Comparison of ENCODE assay signal across 10 cellular contexts in genomic region chr12:124747426-124748161, GRCh38.
DNase-seq lines count a peak whose midpoint lies in the region; ATAC-seq and TF ChIP-seq lines count a peak whose summit lies in the region.
"Had no signal": no experiment of that assay in that cellular context is flagged by ENCODE, and none has a peak within 500 bp of the region (broad histone marks: within the 10 kb centered on the region; RNA-seq: fewer than 3 reads in every experiment).

No MANE protein-coding gene starts in this region.

- H3K27ac ChIP-seq in HEK293 (ENCODE audit: extremely low read depth, low read depth, low read length) (no peak overlapping the region), WERI-Rb-1 (no peak overlapping the region), prostate gland (peak overlapping the region in 1 of 2 donors; percentile 78), left ventricle myocardium inferior (replicated peaks) (no peak overlapping the region)

- H3K9me3 ChIP-seq in HEK293 (ENCODE audit: control insufficient read depth, insufficient read depth, low read depth, low read length) (no peaks in the 10 kb centered on the region), WERI-Rb-1 (ENCODE audit: severe bottlenecking) (peaks cover under 1% of the 10 kb centered on the region), prostate gland (no peaks in the 10 kb centered on the region), left ventricle myocardium inferior (replicated peaks) (no peaks in the 10 kb centered on the region)
- H3K9me3 ChIP-seq: Caco-2, esophagus squamous epithelium had no signal

- TF ChIP-seq POLR2A in prostate gland (IDR thresholded peaks at IDR 0.05) = no peak

- POLR2A ChIA-PET in HEK293 (lab: Yijun Ruan, JAX) = no interaction called here

- no peak for ATAC-seq in GM18502 (IDR thresholded peaks at IDR 0.05; ENCODE audit: poor library complexity, unreplicated experiment)

- H3K27me3 ChIP-seq in WERI-Rb-1 (ENCODE audit: insufficient read depth, low read depth, severe bottlenecking) = no peaks in the 10 kb centered on the region
- H3K27me3 ChIP-seq in prostate gland (replicated peaks; ENCODE audit: insufficient read depth) = no peaks in the 10 kb centered on the region
- H3K27me3 ChIP-seq in left ventricle myocardium inferior (ENCODE audit: low read depth) = no peaks in the 10 kb centered on the region

- 86% methylated on average over 15 of the region's 15 CpGs for WGBS in prostate gland

- CTCF ChIA-PET in HEK293 (lab: Yijun Ruan, JAX) = interaction anchor here (1.5 kb wide), 1 partner anchor 20 kb away, joined by 9 read pairs; no protein-coding TSS in a partner anchor

- H3K36me3 ChIP-seq in HEK293 (ENCODE audit: control insufficient read depth in 2 of 2, insufficient read depth in 1 of 2, low read length in 2 of 2) (no peaks in the 10 kb centered on the region), WERI-Rb-1 (no peaks in the 10 kb centered on the region), prostate gland (no peaks in the 10 kb centered on the region), left ventricle myocardium inferior (no peaks in the 10 kb centered on the region)
- H3K36me3 ChIP-seq: esophagus squamous epithelium had no signal

- DNase-seq in AG08395 (ENCODE audit: low spot score) (peak; percentile 87), WERI-Rb-1 (peak; percentile 24), kidney tubule cell (ENCODE audit: low spot score) (peak; percentile 99), prostate gland (ENCODE audit: low spot score) (no peak), head of caudate nucleus (no peak), left ventricle myocardium inferior (no peak)
- DNase-seq: esophagus squamous epithelium had no signal

- no peak for TF ChIP-seq CTCF in HEK293 (tag by site-specific recombination; IDR thresholded peaks at IDR 0.05)
- no peak for TF ChIP-seq CTCF in WERI-Rb-1 (IDR thresholded peaks at IDR 0.05; ENCODE audit: low read depth, low read length)
- no peak for TF ChIP-seq CTCF in prostate gland (IDR thresholded peaks at IDR 0.05)
- no peak for TF ChIP-seq CTCF in left ventricle myocardium inferior (IDR thresholded peaks at IDR 0.05; ENCODE audit: borderline replicate concordance)

- intact Hi-C loops in prostate gland (cut with DNase I) (loop anchor here (10.0 kb wide), 1 partner anchor 233 kb away; no protein-coding TSS in a partner anchor), head of caudate nucleus (cut with DNase I) (loop anchor here (5.0 kb wide), 2 partner anchors 85 to 180 kb away; partner anchors contain the start of gene NCOR2), left ventricle myocardium inferior (cut with micrococcal nuclease) (no loop called here)

- peaks cover 5% of the 10 kb centered on the region; the same call in 1 of the 2 replicates for H3K4me1 ChIP-seq in HEK293 (ENCODE audit: control insufficient read depth, insufficient read depth, low read length)
- H3K4me1 ChIP-seq in prostate gland (replicated peaks) = peaks cover 12% of the 10 kb centered on the region
- peaks cover 33% of the 10 kb centered on the region for H3K4me1 ChIP-seq in left ventricle myocardium inferior

- no peak overlapping the region for H3K4me3 ChIP-seq in HEK293 (ENCODE audit: low read depth, low read length)
- H3K4me3 ChIP-seq in WERI-Rb-1 (ENCODE audit: low read depth, low read length) = no peak overlapping the region
- no peak overlapping the region for H3K4me3 ChIP-seq in prostate gland
- no peak overlapping the region for H3K4me3 ChIP-seq in left ventricle myocardium inferior
- H3K4me3 ChIP-seq: esophagus squamous epithelium had no signal

TF ChIP-seq in HEK293, 187 proteins besides CTCF, POLR2A, EP300 and RAD21:
- TF ChIP-seq WT1 (tag by site-specific recombination; IDR thresholded peaks at IDR 0.05) = peak; percentile 67
- TF ChIP-seq, protein P1, sequence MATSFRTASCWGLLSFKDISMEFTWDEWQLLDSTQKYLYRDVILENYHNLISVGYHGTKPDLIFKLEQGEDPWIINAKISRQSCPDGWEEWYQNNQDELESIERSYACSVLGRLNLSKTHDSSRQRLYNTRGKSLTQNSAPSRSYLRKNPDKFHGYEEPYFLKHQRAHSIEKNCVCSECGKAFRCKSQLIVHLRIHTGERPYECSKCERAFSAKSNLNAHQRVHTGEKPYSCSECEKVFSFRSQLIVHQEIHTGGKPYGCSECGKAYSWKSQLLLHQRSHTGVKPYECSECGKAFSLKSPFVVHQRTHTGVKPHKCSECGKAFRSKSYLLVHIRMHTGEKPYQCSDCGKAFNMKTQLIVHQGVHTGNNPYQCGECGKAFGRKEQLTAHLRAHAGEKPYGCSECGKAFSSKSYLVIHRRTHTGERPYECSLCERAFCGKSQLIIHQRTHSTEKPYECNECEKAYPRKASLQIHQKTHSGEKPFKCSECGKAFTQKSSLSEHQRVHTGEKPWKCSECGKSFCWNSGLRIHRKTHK (tag by site-specific recombination; IDR thresholded peaks at IDR 0.05) = 0 out of 2 replicates have a peak, but pooled peaks have one; percentile 1
- 0 out of 2 replicates have a peak, but pooled peaks have one; percentile 9 for TF ChIP-seq SP7 (tag by site-specific recombination; IDR thresholded peaks at IDR 0.05)
- TF ChIP-seq, protein P2, sequence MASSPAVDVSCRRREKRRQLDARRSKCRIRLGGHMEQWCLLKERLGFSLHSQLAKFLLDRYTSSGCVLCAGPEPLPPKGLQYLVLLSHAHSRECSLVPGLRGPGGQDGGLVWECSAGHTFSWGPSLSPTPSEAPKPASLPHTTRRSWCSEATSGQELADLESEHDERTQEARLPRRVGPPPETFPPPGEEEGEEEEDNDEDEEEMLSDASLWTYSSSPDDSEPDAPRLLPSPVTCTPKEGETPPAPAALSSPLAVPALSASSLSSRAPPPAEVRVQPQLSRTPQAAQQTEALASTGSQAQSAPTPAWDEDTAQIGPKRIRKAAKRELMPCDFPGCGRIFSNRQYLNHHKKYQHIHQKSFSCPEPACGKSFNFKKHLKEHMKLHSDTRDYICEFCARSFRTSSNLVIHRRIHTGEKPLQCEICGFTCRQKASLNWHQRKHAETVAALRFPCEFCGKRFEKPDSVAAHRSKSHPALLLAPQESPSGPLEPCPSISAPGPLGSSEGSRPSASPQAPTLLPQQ (tag by site-specific recombination; IDR thresholded peaks at IDR 0.05) = 0 out of 2 replicates have a peak, but pooled peaks have one; percentile 21
- no peak for TF ChIP-seq ZNF23 (tag by site-specific recombination; IDR thresholded peaks at IDR 0.05; ENCODE audit: borderline replicate concordance)
- TF ChIP-seq ZNF664 (tag by site-specific recombination; IDR thresholded peaks at IDR 0.05) = peak; percentile 54; the same call in 1 of the 2 replicates
- no peak for TF ChIP-seq KLF7 (tag by site-specific recombination; IDR thresholded peaks at IDR 0.05; ENCODE audit: borderline replicate concordance)
- no peak for TF ChIP-seq ZNF280D (tag by site-specific recombination; IDR thresholded peaks at IDR 0.05)

Comparison
In these comparisons a context has a peak if more than half of its experiments do, and no peak if none do; other contexts are left out.
1. DNase-seq: peak in AG08395 (single experiment), WERI-Rb-1 (single experiment) and kidney tubule cell (single experiment); none in prostate gland (single experiment), head of caudate nucleus (0 of 42) and left ventricle myocardium inferior (single experiment).